ENCODE assay signal across 8 cellular contexts in genomic region chr17:81512984-81513668, GRCh38. TPM values are rescaled to one million over a fixed set of nuclear protein-coding genes. Genes with fewer than 3 reads are reported as not detected.
DNase-seq lines count a peak whose midpoint lies in the region; ATAC-seq and TF ChIP-seq lines count a peak whose summit lies in the region.

No MANE protein-coding gene starts in this region.

- ATAC-seq in HCT116 (peak; percentile 13), upper lobe of right lung (peak; percentile 4), GM21723 (IDR thresholded peaks at IDR 0.05; ENCODE audit: unreplicated experiment) (no peak)
- ATAC-seq in activated T-cell treated with anti-CD3 and anti-CD28 coated beads, Interleukin-2, amount 50 U/mL, for 72 hours (replicated peaks in 1 of 2): peak; percentile 32 to 49

- H3K4me1 ChIP-seq in HCT116 (ENCODE audit: control insufficient read depth in 1 of 2, insufficient read depth in 2 of 2, low read length in 2 of 2) (peaks cover 26 to 80% of the 10 kb centered on the region in 2 experiments), fibroblast of lung (ENCODE audit: control insufficient read depth, extremely low read depth, insufficient read depth, low read length) (peaks cover 12% of the 10 kb centered on the region), upper lobe of right lung (peaks cover 42% of the 10 kb centered on the region)

- TF ChIP-seq CTCF in HCT116 (IDR thresholded peaks at IDR 0.05 in 2 of 3, conservative IDR thresholded peaks at IDR 0.05 in 1 of 3; ENCODE audit: borderline replicate concordance in 1 of 3, insufficient read depth in 1 of 3, low read depth in 2 of 3, low read length in 2 of 3) (no peak), fibroblast of lung (conservative IDR thresholded peaks at IDR 0.05 in 1 of 2, IDR thresholded peaks at IDR 0.05 in 1 of 2; ENCODE audit: low read depth in 1 of 2, low read length in 2 of 2) (no peak), nephron (IDR thresholded peaks at IDR 0.05; ENCODE audit: unreplicated experiment in 3 of 3) (no peak), upper lobe of right lung (IDR thresholded peaks at IDR 0.05) (no peak)

- H3K9me3 ChIP-seq in HCT116 (ENCODE audit: control insufficient read depth in 1 of 2, insufficient read depth in 1 of 2, low read depth in 1 of 2, low read length in 2 of 2): no peaks in the 10 kb centered on the region
- H3K9me3 ChIP-seq in fibroblast of lung (ENCODE audit: control insufficient read depth, insufficient read depth, low read depth, low read length): no peaks in the 10 kb centered on the region
- H3K9me3 ChIP-seq in upper lobe of right lung: no peaks in the 10 kb centered on the region

- CTCF ChIA-PET in HCT116 (lab: Charles Lee): interaction anchor here (1.1 kb wide), 1 partner anchor 39 kb away, joined by 3 read pairs; the partner anchor contains the start of gene FAAP100

- peaks cover 45% of the 10 kb centered on the region for H3K4me1 Mint-ChIP-seq in activated T-cell treated with anti-CD3 and anti-CD28 coated beads, Interleukin-2, amount 50 U/mL, for 72 hours (ENCODE audit: low read depth)
- H3K4me1 Mint-ChIP-seq in nephron: peaks cover 34% of the 10 kb centered on the region

- H4K20me1 ChIP-seq in HCT116 (ENCODE audit: insufficient read depth): peaks cover 35% of the 10 kb centered on the region; the same call in 1 of the 2 replicates
- peaks cover 6% of the 10 kb centered on the region for H4K20me1 ChIP-seq in fibroblast of lung (ENCODE audit: control insufficient read depth, extremely low read depth, insufficient read depth, low read length)

- intact Hi-C loops in HCT116 (cut with micrococcal nuclease) (no loop called here), upper lobe of right lung (cut with DNase I) (no loop called here)

- H3K9me2 ChIP-seq in HCT116 (ENCODE audit: insufficient read depth): no peaks in the 10 kb centered on the region

- POLR2A ChIA-PET in HCT116 (lab: Charles Lee): interaction anchor here (1.0 to 2.4 kb wide), 13 partner anchors 8 to 184 kb away, joined by 3 to 12 read pairs (median 4); partner anchors contain the start of genes ARL16, BAHCC1, FAAP100 and FSCN2

- H3K27ac ChIP-seq in HCT116 (ENCODE audit: low read depth, low read length) (peak overlapping the region; percentile 100), fibroblast of lung (ENCODE audit: insufficient read depth, low read length) (peak overlapping the region; percentile 91), upper lobe of right lung (peak overlapping the region; percentile 98)

- RAD21 ChIA-PET in HCT116 (lab: Charles Lee; ENCODE audit: low non-redundant PET in 1 of 2, low total read pairs in 2 of 2, uncharacterized antibody in 2 of 2, unreplicated experiment in 2 of 2): no interaction called here

- DNase-seq in COLO668 (lab: John Stamatoyannopoulos, UW; ENCODE audit: unreplicated experiment): peak; percentile 64
- DNase-seq in HCT116 (ENCODE audit: low read depth, low spot score): no peak
- peak; percentile 82 for DNase-seq in NCI-H748 (lab: John Stamatoyannopoulos, UW; ENCODE audit: unreplicated experiment)
- peak; percentile 78 to 86 for DNase-seq in activated T-cell treated with anti-CD3 and anti-CD28 coated beads, Interleukin-2, amount 50 U/mL, for 72 hours
- peak; percentile 59 to 62 for DNase-seq in fibroblast of lung (ENCODE audit: low read depth in 2 of 2)
- DNase-seq in upper lobe of right lung: peak; percentile 86

- peaks cover 19 to 34% of the 10 kb centered on the region in 2 experiments for H3K36me3 ChIP-seq in HCT116 (ENCODE audit: control insufficient read depth in 1 of 2, insufficient read depth in 2 of 2, low read length in 2 of 2)
- H3K36me3 ChIP-seq in fibroblast of lung (ENCODE audit: control insufficient read depth, insufficient read depth, low read length): peaks cover 30% of the 10 kb centered on the region
- peaks cover 34% of the 10 kb centered on the region for H3K36me3 ChIP-seq in upper lobe of right lung

- peak overlapping the region; percentile 100 for H3K4me2 ChIP-seq in HCT116 (ENCODE audit: low read length)
- peak overlapping the region; percentile 53 for H3K4me2 ChIP-seq in fibroblast of lung (ENCODE audit: extremely low read depth, insufficient read depth, low read length)

- peak overlapping the region; percentile 81 to 90 for H3K4me3 ChIP-seq in HCT116 (replicated peaks in 1 of 2; ENCODE audit: low read depth in 1 of 2, low read length in 2 of 2)
- H3K4me3 ChIP-seq in fibroblast of lung (replicated peaks in 1 of 4; ENCODE audit: control extremely low read depth in 1 of 4, insufficient read depth in 1 of 4, low read depth in 3 of 4, low read length in 4 of 4): peak overlapping the region; percentile 12 to 82 (median 54)
- peak overlapping the region; percentile 94 for H3K4me3 ChIP-seq in upper lobe of right lung

- no peaks in the 10 kb centered on the region for H3K27me3 Mint-ChIP-seq in activated T-cell treated with anti-CD3 and anti-CD28 coated beads, Interleukin-2, amount 50 U/mL, for 72 hours (ENCODE audit: low read depth)
- H3K27me3 Mint-ChIP-seq in nephron (ENCODE audit: low read depth): peaks cover 19% of the 10 kb centered on the region

- TF ChIP-seq RAD21 in HCT116 (IDR thresholded peaks at IDR 0.05; ENCODE audit: low read depth): no peak

- BruUV-seq in HCT116 (replicated peaks; lab: Mats Ljungman, UMichigan): no TSS peak

- peak overlapping the region; percentile 85 to 92 for H3K4me3 Mint-ChIP-seq in activated T-cell treated with anti-CD3 and anti-CD28 coated beads, Interleukin-2, amount 50 U/mL, for 72 hours
- peak overlapping the region; percentile 88 to 94 (median 93) for H3K4me3 Mint-ChIP-seq in nephron

- H3K79me2 ChIP-seq in HCT116 (ENCODE audit: insufficient read depth, low read length): peaks cover 74% of the 10 kb centered on the region
- H3K79me2 ChIP-seq in fibroblast of lung (ENCODE audit: control insufficient read depth, insufficient read depth, low read length): peaks cover 67% of the 10 kb centered on the region

- TF ChIP-seq POLR2A in HCT116 (IDR thresholded peaks at IDR 0.05; ENCODE audit: borderline replicate concordance, extremely low read depth, insufficient read depth, insufficient read length): no peak

- H3K36me3 Mint-ChIP-seq in activated T-cell treated with anti-CD3 and anti-CD28 coated beads, Interleukin-2, amount 50 U/mL, for 72 hours (ENCODE audit: insufficient read depth in 2 of 2): peaks cover 31 to 34% of the 10 kb centered on the region in 2 donors
- peaks cover 41% of the 10 kb centered on the region for H3K36me3 Mint-ChIP-seq in nephron (ENCODE audit: low read depth)

- H3K27me3 ChIP-seq in HCT116 (ENCODE audit: insufficient read depth, low read length): no peaks in the 10 kb centered on the region
- no peaks in the 10 kb centered on the region for H3K27me3 ChIP-seq in fibroblast of lung (ENCODE audit: control insufficient read depth, insufficient read depth, low read length)
- H3K27me3 ChIP-seq in upper lobe of right lung: no peaks in the 10 kb centered on the region

- H3K9me3 Mint-ChIP-seq in activated T-cell treated with anti-CD3 and anti-CD28 coated beads, Interleukin-2, amount 50 U/mL, for 72 hours: no peaks in the 10 kb centered on the region
- H3K9me3 Mint-ChIP-seq in nephron: peaks cover 5% of the 10 kb centered on the region

- H2AFZ ChIP-seq in HCT116 (ENCODE audit: low read depth, low read length, poor library complexity, severe bottlenecking) (no peak overlapping the region), fibroblast of lung (ENCODE audit: low read length) (no peak overlapping the region)

- H3K27ac Mint-ChIP-seq in activated T-cell treated with anti-CD3 and anti-CD28 coated beads, Interleukin-2, amount 50 U/mL, for 72 hours: peak overlapping the region; percentile 75
- peak overlapping the region; percentile 98 to 99 (median 99) for H3K27ac Mint-ChIP-seq in nephron

- H3K9ac ChIP-seq in HCT116 (ENCODE audit: low read length): peak overlapping the region; percentile 94
- H3K9ac ChIP-seq in fibroblast of lung (ENCODE audit: insufficient read depth, low read length): peak overlapping the region; percentile 70

TF ChIP-seq in HCT116, 20 proteins besides CTCF, POLR2A, EP300 and RAD21 (continues in another document):
- TF ChIP-seq YY1 (IDR thresholded peaks at IDR 0.05; ENCODE audit: extremely low read depth, insufficient replicate concordance, low read depth, low read length) (no peak), POLR2AphosphoS5 (IDR thresholded peaks at IDR 0.05; ENCODE audit: low read depth, low read length) (peak; percentile 41; the same call in 1 of the 2 replicates)

RNA-seq across cellular contexts. Expression of gene ACTG1, which starts 0.5 kb away (rescaled TPM):
- 6,223 TPM for total RNA-seq in HCT116 (2021; ENCODE audit: unreplicated experiment)
- 6,644 and 8,513 TPM in 2 replicates for polyA plus RNA-seq in HCT116 (2012)
- total RNA-seq in activated T-cell treated with anti-CD3 and anti-CD28 coated beads, Interleukin-2, amount 50 U/mL, for 72 hours: 1,000 to 10,000 TPM; 3,862 to 3,966 TPM
- total RNA-seq in fibroblast of lung: 5,538 and 6,636 TPM in 2 replicates
- 8,446 and 8,888 TPM in 2 replicates for polyA plus RNA-seq in fibroblast of lung
- 6,897 and 7,279 TPM in 2 replicates for polyA plus RNA-seq in fibroblast of lung (2012)
- 10,903 and 14,156 TPM in 2 replicates for polyA minus RNA-seq in fibroblast of lung (ENCODE audit: low replicate concordance)
- 2,193 TPM for total RNA-seq in upper lobe of right lung

RNA-seq across cellular contexts. Expression of gene FSCN2, which starts 15.1 kb away (rescaled TPM):
- total RNA-seq in HCT116 (2021; ENCODE audit: unreplicated experiment): 10.1 TPM
- 5.9 and 6.4 TPM in 2 replicates for polyA plus RNA-seq in HCT116 (2012)
- 1 to 10 TPM in 1 of 2 donors, under 1 TPM in 1; 0.95 to 1.8 TPM for total RNA-seq in activated T-cell treated with anti-CD3 and anti-CD28 coated beads, Interleukin-2, amount 50 U/mL, for 72 hours
- 1.5 and 2.0 TPM in 2 replicates for total RNA-seq in fibroblast of lung
- polyA plus RNA-seq in fibroblast of lung: 0.07 and 0.35 TPM in 2 replicates
- 0.21 and 0.73 TPM in 2 replicates for polyA plus RNA-seq in fibroblast of lung (2012)
- polyA minus RNA-seq in fibroblast of lung (ENCODE audit: low replicate concordance): 0.39 TPM in 1 of 2 replicates, not detected in the other
- total RNA-seq in upper lobe of right lung: 3.6 TPM

RNA-seq across cellular contexts. Expression of gene FAAP100, which starts 39.0 kb away (rescaled TPM):
- total RNA-seq in HCT116 (2021; ENCODE audit: unreplicated experiment) (53.4 TPM), fibroblast of lung (10.4 and 12.6 TPM in 2 replicates), upper lobe of right lung (27.3 TPM)
- polyA plus RNA-seq in HCT116 (2012): 21.7 and 21.8 TPM in 2 replicates
- 10 to 100 TPM; 21.3 to 29.1 TPM for total RNA-seq in activated T-cell treated with anti-CD3 and anti-CD28 coated beads, Interleukin-2, amount 50 U/mL, for 72 hours
- 6.7 and 8.1 TPM in 2 replicates for polyA plus RNA-seq in fibroblast of lung
- 13.7 and 19.1 TPM in 2 replicates for polyA plus RNA-seq in fibroblast of lung (2012)
- 17.6 and 22.4 TPM in 2 replicates for polyA minus RNA-seq in fibroblast of lung (ENCODE audit: low replicate concordance)
